In the genomic region with DNA sequence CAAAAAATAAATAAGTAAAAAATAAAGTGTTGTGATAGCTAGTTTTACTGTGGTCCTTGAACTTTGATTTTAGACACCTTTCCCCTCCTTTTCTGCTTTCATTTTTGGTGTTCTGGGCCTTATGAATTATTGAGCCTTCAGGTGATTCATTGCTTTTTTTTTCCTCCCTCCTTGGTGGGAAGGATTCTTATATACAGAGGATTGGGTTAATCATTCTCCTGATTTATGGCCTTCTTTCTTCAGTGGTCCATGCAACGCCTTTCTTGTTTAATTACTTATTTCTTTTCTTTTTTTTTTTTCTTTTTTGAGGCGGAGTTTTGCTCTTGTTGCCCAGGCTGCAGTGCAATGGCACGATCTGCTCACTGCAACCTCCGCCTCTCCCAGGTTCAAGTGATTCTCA, we compare ENCODE assay signal across 1 cellular context.
TF ChIP-seq lines count a peak whose summit lies in the region.

No MANE protein-coding gene starts in this region.

TF ChIP-seq in GM23338, 12 proteins besides CTCF, POLR2A, EP300 and RAD21:
- TF ChIP-seq, protein P1, sequence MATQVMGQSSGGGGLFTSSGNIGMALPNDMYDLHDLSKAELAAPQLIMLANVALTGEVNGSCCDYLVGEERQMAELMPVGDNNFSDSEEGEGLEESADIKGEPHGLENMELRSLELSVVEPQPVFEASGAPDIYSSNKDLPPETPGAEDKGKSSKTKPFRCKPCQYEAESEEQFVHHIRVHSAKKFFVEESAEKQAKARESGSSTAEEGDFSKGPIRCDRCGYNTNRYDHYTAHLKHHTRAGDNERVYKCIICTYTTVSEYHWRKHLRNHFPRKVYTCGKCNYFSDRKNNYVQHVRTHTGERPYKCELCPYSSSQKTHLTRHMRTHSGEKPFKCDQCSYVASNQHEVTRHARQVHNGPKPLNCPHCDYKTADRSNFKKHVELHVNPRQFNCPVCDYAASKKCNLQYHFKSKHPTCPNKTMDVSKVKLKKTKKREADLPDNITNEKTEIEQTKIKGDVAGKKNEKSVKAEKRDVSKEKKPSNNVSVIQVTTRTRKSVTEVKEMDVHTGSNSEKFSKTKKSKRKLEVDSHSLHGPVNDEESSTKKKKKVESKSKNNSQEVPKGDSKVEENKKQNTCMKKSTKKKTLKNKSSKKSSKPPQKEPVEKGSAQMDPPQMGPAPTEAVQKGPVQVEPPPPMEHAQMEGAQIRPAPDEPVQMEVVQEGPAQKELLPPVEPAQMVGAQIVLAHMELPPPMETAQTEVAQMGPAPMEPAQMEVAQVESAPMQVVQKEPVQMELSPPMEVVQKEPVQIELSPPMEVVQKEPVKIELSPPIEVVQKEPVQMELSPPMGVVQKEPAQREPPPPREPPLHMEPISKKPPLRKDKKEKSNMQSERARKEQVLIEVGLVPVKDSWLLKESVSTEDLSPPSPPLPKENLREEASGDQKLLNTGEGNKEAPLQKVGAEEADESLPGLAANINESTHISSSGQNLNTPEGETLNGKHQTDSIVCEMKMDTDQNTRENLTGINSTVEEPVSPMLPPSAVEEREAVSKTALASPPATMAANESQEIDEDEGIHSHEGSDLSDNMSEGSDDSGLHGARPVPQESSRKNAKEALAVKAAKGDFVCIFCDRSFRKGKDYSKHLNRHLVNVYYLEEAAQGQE (IDR thresholded peaks at IDR 0.05; ENCODE audit: unreplicated experiment) = no peak
- no peak for TF ChIP-seq NANOG (IDR thresholded peaks at IDR 0.05; ENCODE audit: borderline replicate concordance)
- no peak for TF ChIP-seq POLR2AphosphoS5 (IDR thresholded peaks at IDR 0.05; ENCODE audit: low read depth)
- TF ChIP-seq, protein P2, sequence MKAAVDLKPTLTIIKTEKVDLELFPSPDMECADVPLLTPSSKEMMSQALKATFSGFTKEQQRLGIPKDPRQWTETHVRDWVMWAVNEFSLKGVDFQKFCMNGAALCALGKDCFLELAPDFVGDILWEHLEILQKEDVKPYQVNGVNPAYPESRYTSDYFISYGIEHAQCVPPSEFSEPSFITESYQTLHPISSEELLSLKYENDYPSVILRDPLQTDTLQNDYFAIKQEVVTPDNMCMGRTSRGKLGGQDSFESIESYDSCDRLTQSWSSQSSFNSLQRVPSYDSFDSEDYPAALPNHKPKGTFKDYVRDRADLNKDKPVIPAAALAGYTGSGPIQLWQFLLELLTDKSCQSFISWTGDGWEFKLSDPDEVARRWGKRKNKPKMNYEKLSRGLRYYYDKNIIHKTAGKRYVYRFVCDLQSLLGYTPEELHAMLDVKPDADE (IDR thresholded peaks at IDR 0.05) = no peak
- TF ChIP-seq STAT1 (IDR thresholded peaks at IDR 0.05; ENCODE audit: unreplicated experiment) = no peak
- TF ChIP-seq, protein P3, sequence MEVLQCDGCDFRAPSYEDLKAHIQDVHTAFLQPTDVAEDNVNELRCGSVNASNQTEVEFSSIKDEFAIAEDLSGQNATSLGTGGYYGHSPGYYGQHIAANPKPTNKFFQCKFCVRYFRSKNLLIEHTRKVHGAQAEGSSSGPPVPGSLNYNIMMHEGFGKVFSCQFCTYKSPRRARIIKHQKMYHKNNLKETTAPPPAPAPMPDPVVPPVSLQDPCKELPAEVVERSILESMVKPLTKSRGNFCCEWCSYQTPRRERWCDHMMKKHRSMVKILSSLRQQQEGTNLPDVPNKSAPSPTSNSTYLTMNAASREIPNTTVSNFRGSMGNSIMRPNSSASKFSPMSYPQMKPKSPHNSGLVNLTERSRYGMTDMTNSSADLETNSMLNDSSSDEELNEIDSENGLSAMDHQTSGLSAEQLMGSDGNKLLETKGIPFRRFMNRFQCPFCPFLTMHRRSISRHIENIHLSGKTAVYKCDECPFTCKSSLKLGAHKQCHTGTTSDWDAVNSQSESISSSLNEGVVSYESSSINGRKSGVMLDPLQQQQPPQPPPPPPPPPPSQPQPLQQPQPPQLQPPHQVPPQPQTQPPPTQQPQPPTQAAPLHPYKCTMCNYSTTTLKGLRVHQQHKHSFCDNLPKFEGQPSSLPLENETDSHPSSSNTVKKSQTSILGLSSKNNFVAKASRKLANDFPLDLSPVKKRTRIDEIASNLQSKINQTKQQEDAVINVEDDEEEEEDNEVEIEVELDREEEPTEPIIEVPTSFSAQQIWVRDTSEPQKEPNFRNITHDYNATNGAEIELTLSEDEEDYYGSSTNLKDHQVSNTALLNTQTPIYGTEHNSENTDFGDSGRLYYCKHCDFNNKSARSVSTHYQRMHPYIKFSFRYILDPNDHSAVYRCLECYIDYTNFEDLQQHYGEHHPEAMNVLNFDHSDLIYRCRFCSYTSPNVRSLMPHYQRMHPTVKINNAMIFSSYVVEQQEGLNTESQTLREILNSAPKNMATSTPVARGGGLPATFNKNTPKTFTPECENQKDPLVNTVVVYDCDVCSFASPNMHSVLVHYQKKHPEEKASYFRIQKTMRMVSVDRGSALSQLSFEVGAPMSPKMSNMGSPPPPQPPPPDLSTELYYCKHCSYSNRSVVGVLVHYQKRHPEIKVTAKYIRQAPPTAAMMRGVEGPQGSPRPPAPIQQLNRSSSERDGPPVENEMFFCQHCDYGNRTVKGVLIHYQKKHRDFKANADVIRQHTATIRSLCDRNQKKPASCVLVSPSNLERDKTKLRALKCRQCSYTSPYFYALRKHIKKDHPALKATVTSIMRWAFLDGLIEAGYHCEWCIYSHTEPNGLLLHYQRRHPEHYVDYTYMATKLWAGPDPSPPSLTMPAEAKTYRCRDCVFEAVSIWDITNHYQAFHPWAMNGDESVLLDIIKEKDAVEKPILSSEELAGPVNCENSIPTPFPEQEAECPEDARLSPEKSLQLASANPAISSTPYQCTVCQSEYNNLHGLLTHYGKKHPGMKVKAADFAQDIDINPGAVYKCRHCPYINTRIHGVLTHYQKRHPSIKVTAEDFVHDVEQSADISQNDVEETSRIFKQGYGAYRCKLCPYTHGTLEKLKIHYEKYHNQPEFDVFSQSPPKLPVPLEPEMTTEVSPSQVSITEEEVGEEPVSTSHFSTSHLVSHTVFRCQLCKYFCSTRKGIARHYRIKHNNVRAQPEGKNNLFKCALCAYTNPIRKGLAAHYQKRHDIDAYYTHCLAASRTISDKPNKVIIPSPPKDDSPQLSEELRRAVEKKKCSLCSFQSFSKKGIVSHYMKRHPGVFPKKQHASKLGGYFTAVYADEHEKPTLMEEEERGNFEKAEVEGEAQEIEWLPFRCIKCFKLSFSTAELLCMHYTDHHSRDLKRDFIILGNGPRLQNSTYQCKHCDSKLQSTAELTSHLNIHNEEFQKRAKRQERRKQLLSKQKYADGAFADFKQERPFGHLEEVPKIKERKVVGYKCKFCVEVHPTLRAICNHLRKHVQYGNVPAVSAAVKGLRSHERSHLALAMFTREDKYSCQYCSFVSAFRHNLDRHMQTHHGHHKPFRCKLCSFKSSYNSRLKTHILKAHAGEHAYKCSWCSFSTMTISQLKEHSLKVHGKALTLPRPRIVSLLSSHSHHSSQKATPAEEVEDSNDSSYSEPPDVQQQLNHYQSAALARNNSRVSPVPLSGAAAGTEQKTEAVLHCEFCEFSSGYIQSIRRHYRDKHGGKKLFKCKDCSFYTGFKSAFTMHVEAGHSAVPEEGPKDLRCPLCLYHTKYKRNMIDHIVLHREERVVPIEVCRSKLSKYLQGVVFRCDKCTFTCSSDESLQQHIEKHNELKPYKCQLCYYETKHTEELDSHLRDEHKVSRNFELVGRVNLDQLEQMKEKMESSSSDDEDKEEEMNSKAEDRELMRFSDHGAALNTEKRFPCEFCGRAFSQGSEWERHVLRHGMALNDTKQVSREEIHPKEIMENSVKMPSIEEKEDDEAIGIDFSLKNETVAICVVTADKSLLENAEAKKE (CRISPR knock-in tag; IDR thresholded peaks at IDR 0.05) = no peak
- no peak for TF ChIP-seq ZNF331 (CRISPR knock-in tag; IDR thresholded peaks at IDR 0.05; ENCODE audit: low read depth)
- no peak for TF ChIP-seq JUNB (IDR thresholded peaks at IDR 0.05; ENCODE audit: unreplicated experiment)
- no peak for TF ChIP-seq EZH2 (IDR thresholded peaks at IDR 0.05; ENCODE audit: low read depth, unreplicated experiment)
- no peak for TF ChIP-seq EZH2phosphoT487 (IDR thresholded peaks at IDR 0.05; ENCODE audit: unreplicated experiment)
- TF ChIP-seq ZNF114 (CRISPR knock-in tag; IDR thresholded peaks at IDR 0.05) = no peak
- no peak for TF ChIP-seq CREB1 (CRISPR knock-in tag; IDR thresholded peaks at IDR 0.05; ENCODE audit: low read depth)
